ENCODE assay signal across 18 cellular contexts in the genomic region with DNA sequence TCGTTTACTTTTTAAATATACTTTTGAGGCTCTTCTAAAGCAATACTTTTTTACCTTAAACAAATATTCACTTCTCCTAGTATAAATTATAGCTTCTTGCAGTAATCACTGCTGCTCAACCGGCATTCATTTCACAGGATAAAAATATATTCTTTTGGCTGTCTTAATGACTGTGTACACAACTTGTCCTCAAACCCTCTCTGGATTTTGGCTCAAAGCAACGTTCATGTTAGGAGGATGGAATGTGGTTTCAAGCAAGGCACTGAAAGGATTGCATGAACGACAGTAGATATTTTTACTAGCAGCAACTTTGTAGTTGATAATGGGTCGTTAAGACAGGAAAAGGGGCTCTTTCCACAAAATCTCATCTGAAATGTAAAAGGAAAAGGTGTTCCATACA.
DNase-seq lines count a peak whose midpoint lies in the region; ATAC-seq and TF ChIP-seq lines count a peak whose summit lies in the region.
"Had no signal": no experiment of that assay in that cellular context is flagged by ENCODE, and none has a peak within 500 bp of the region (broad histone marks: within the 10 kb centered on the region; RNA-seq: fewer than 3 reads in every experiment).

No MANE protein-coding gene starts in this region.

- TF ChIP-seq CTCF in heart right ventricle (IDR thresholded peaks at IDR 0.05) (no peak), hepatocyte (IDR thresholded peaks at IDR 0.05; ENCODE audit: poor library complexity) (no peak), thoracic aorta (IDR thresholded peaks at IDR 0.05) (no peak)

- H3K4me1 ChIP-seq in right cardiac atrium (ENCODE audit: control insufficient read depth, insufficient read depth, low read length) (peaks cover 5% of the 10 kb centered on the region), heart right ventricle (no peaks in the 10 kb centered on the region), hepatocyte (ENCODE audit: insufficient read depth) (peaks cover 31% of the 10 kb centered on the region), thoracic aorta (ENCODE audit: control insufficient read depth in 1 of 2, low read depth in 2 of 2) (peaks cover 13 to 37% of the 10 kb centered on the region in 2 donors)
- H3K4me1 ChIP-seq: BLaER1 had no signal

- H3K4me2 ChIP-seq in hepatocyte, result peak overlapping the region; percentile 57
- H3K4me2 ChIP-seq: BLaER1 had no signal

- H3K9me3 ChIP-seq in right cardiac atrium (ENCODE audit: control insufficient read depth, low read length), result no peaks in the 10 kb centered on the region
- H3K9me3 ChIP-seq in heart right ventricle, result peaks cover 0 to 42% (median 18%) of the 10 kb centered on the region in 11 donors
- no peaks in the 10 kb centered on the region for H3K9me3 ChIP-seq in hepatocyte (ENCODE audit: low read depth)
- peaks cover 19% of the 10 kb centered on the region for H3K9me3 ChIP-seq in thoracic aorta

- H3K27ac ChIP-seq in right cardiac atrium (ENCODE audit: low read length), result peak overlapping the region; percentile 53
- no peak overlapping the region for H3K27ac ChIP-seq in heart right ventricle
- H3K27ac ChIP-seq in hepatocyte, result peak overlapping the region; percentile 83
- peak overlapping the region; percentile 61 to 64 for H3K27ac ChIP-seq in thoracic aorta
- H3K27ac ChIP-seq: BLaER1 had no signal

- H3K36me3 ChIP-seq in heart right ventricle (no peaks in the 10 kb centered on the region), hepatocyte (replicated peaks; ENCODE audit: insufficient read depth, low read depth) (no peaks in the 10 kb centered on the region), thoracic aorta (no peaks in the 10 kb centered on the region)
- H3K36me3 ChIP-seq: BLaER1 had no signal

- H4K20me1 ChIP-seq in hepatocyte (ENCODE audit: insufficient read depth, poor library complexity, severe bottlenecking), result no peaks in the 10 kb centered on the region
- H4K20me1 ChIP-seq: BLaER1 had no signal

- no peaks in the 10 kb centered on the region for H3K27me3 ChIP-seq in right cardiac atrium (ENCODE audit: control insufficient read depth, insufficient read depth)
- no peaks in the 10 kb centered on the region for H3K27me3 ChIP-seq in heart right ventricle
- H3K27me3 ChIP-seq in hepatocyte, result no peaks in the 10 kb centered on the region
- H3K27me3 ChIP-seq in thoracic aorta (replicated peaks; ENCODE audit: insufficient read depth), result no peaks in the 10 kb centered on the region
- H3K27me3 ChIP-seq: BLaER1 had no signal

- intact Hi-C loops in right cardiac atrium (cut with DNase I), result no loop called here
- intact Hi-C loops in heart right ventricle (cut with DNase I), result no loop called here

- H3K9me2 ChIP-seq in hepatocyte (replicated peaks; ENCODE audit: insufficient read depth), result no peaks in the 10 kb centered on the region

- no peaks in the 10 kb centered on the region for H3K79me2 ChIP-seq in hepatocyte

- no peak for DNase-seq in right cardiac atrium
- DNase-seq in heart right ventricle, result no peak
- no peak for DNase-seq in hepatocyte (ENCODE audit: low spot score)
- no peak for DNase-seq in thoracic aorta (ENCODE audit: low spot score)
- DNase-seq in NCI-H2196 treated with DMSO at 0.1 percent for 48 hours (lab: John Stamatoyannopoulos, UW; ENCODE audit: unreplicated experiment), result no peak
- DNase-seq: CD4-positive, CD25-positive, alpha-beta regulatory T cell; Kasumi-1; NCI-H1092 treated with DMSO at 0.1 percent for 48 hours; NCI-H1436 treated with DMSO at 0.1 percent for 48 hours; NCI-H2029; NCI-H2227 treated with DMSO at 0.1 percent for 48 hours; NCI-H526 treated with DMSO at 0.1 percent for 48 hours; RPMI8226; SHP77 treated with DMSO at 0.1 percent for 48 hours had no signal

- WGBS in right cardiac atrium, result 38% methylated on average over 5 of the region's 5 CpGs
- WGBS in heart right ventricle, 2 donors, result 37 to 47% methylated on average over 5 of the region's 5 CpGs
- WGBS in hepatocyte (ENCODE audit: low lambda C conversion rate, missing lambda C conversion rate), result 42% methylated on average over 5 of the region's 5 CpGs

- H3K4me3 ChIP-seq in right cardiac atrium (ENCODE audit: low read length) (no peak overlapping the region), heart right ventricle (no peak overlapping the region), hepatocyte (no peak overlapping the region), thoracic aorta (no peak overlapping the region)
- H3K4me3 ChIP-seq: BLaER1, K562 had no signal

- no peak overlapping the region for H2AFZ ChIP-seq in hepatocyte

- peak in 1 of 2 donors; percentile 66 for ATAC-seq in right cardiac atrium
- no peak for ATAC-seq in heart right ventricle
- no peak for ATAC-seq in thoracic aorta (ENCODE audit: insufficient number of reproducible peaks, low FRiP score, low read depth)
- no peak for ATAC-seq in GM21381 (IDR thresholded peaks at IDR 0.05; ENCODE audit: unreplicated experiment)
- ATAC-seq in HG03565 (IDR thresholded peaks at IDR 0.05; ENCODE audit: unreplicated experiment), result no peak
- ATAC-seq: K562 had no signal

Comparison
In these comparisons a context has a peak if more than half of its experiments do, and no peak if none do; other contexts are left out.
1. H3K27ac ChIP-seq: peak in right cardiac atrium (single experiment), hepatocyte (single experiment) and thoracic aorta (2 of 2); none in heart right ventricle (0 of 10).